In genomic region chr13:85698236-85698635, GRCh38 we compare ENCODE assay signal across 27 cellular contexts.
"Had no signal": no experiment of that assay in that cellular context is flagged by ENCODE, and none has a peak within 500 bp of the region (broad histone marks: within the 10 kb centered on the region; RNA-seq: fewer than 3 reads in every experiment).

No MANE protein-coding gene starts in this region.

- H3K27ac Mint-ChIP-seq: naive B cell; nephron; stimulated activated effector memory CD8-positive, alpha-beta T cell treated with anti-CD3 and anti-CD28 coated beads, Interleukin-12 subunit alpha, Interleukin-12 subunit beta, amount 100 ng/mL, for 72 hours; stimulated activated naive CD8-positive, alpha-beta T cell treated with anti-CD3 and anti-CD28 coated beads, Interleukin-15, Interleukin-2, amounts not matched to agents 100 ng/mL and 50 ng/mL, for 24 hours had no signal

- H3K4me3 Mint-ChIP-seq: naive B cell; nephron; stimulated activated effector memory CD8-positive, alpha-beta T cell treated with anti-CD3 and anti-CD28 coated beads, Interleukin-12 subunit alpha, Interleukin-12 subunit beta, amount 100 ng/mL, for 72 hours; stimulated activated naive CD8-positive, alpha-beta T cell treated with anti-CD3 and anti-CD28 coated beads, Interleukin-15, Interleukin-2, amounts not matched to agents 100 ng/mL and 50 ng/mL, for 24 hours had no signal

- DNase-seq: cortex of kidney; dorsolateral prefrontal cortex; effector memory CD4-positive, alpha-beta T cell; gastrocnemius medialis; heart right ventricle; hypothalamus; kidney; left cardiac atrium; left ventricle myocardium inferior; lower lobe of right lung; mesendoderm; naive B cell; occipital lobe; pancreas; retina; right lobe of liver; stimulated activated CD4-positive, alpha-beta T cell treated with anti-CD3 and anti-CD28 coated beads, Interleukin-4, amount 100 ng/mL, for 1 hour; stimulated activated CD8-positive, alpha-beta memory T cell treated with anti-CD3 and anti-CD28 coated beads, Interleukin-4, amount 100 ng/mL, for 48 hours; tibial artery; upper lobe of left lung; uterus had no signal

- H3K4me1 ChIP-seq: gastrocnemius medialis, heart right ventricle, left ventricle myocardium inferior, lower lobe of right lung, pancreas, prostate gland, right lobe of liver, tibial artery, upper lobe of left lung, uterus had no signal

- H3K4me3 ChIP-seq: dorsolateral prefrontal cortex, gastrocnemius medialis, heart right ventricle, left ventricle myocardium inferior, lower lobe of right lung, pancreas, prostate gland, right lobe of liver, tibial artery, upper lobe of left lung, uterus had no signal

- H3K27me3 ChIP-seq: dorsolateral prefrontal cortex, gastrocnemius medialis, heart right ventricle, pancreas, right lobe of liver, tibial artery, upper lobe of left lung, uterus had no signal

- H3K4me1 Mint-ChIP-seq: naive B cell; nephron; stimulated activated effector memory CD8-positive, alpha-beta T cell treated with anti-CD3 and anti-CD28 coated beads, Interleukin-12 subunit alpha, Interleukin-12 subunit beta, amount 100 ng/mL, for 72 hours had no signal

- FAIRE-seq: endometrium, kidney, pancreas had no signal

- H3K27ac ChIP-seq: dorsolateral prefrontal cortex, gastrocnemius medialis, heart right ventricle, left ventricle myocardium inferior, lower lobe of right lung, pancreas, prostate gland, right lobe of liver, tibial artery, upper lobe of left lung, uterus had no signal

- H3K36me3 ChIP-seq: gastrocnemius medialis, heart right ventricle, left ventricle myocardium inferior, lower lobe of right lung, pancreas, prostate gland, right lobe of liver, tibial artery, upper lobe of left lung, uterus had no signal

- H3K36me3 Mint-ChIP-seq: naive B cell; stimulated activated effector memory CD8-positive, alpha-beta T cell treated with anti-CD3 and anti-CD28 coated beads, Interleukin-12 subunit alpha, Interleukin-12 subunit beta, amount 100 ng/mL, for 72 hours had no signal

- H3K9me3 ChIP-seq: gastrocnemius medialis, pancreas, prostate gland, right lobe of liver, tibial artery, uterus had no signal

- ATAC-seq: esophagus mucosa; gastrocnemius medialis; heart right ventricle; left cardiac atrium; lower lobe of right lung; pancreas; right lobe of liver; stimulated activated effector memory CD8-positive, alpha-beta T cell treated with anti-CD3 and anti-CD28 coated beads, Interleukin-12 subunit alpha, Interleukin-12 subunit beta, amount 100 ng/mL, for 72 hours had no signal

- H3K27me3 Mint-ChIP-seq: naive B cell; stimulated activated naive CD8-positive, alpha-beta T cell treated with anti-CD3 and anti-CD28 coated beads, Interleukin-15, Interleukin-2, amounts not matched to agents 100 ng/mL and 50 ng/mL, for 24 hours had no signal
